18 cellular contexts compared by ENCODE assay signal in genomic region chr20:59677586-59677985, GRCh38.
DNase-seq lines count a peak whose midpoint lies in the region; ATAC-seq, FAIRE-seq and TF ChIP-seq lines count a peak whose summit lies in the region.
"Had no signal": no experiment of that assay in that cellular context is flagged by ENCODE, and none has a peak within 500 bp of the region (broad histone marks: within the 10 kb centered on the region; RNA-seq: fewer than 3 reads in every experiment).

No MANE protein-coding gene starts in this region.

- H3K27ac ChIP-seq in angular gyrus (ENCODE audit: low read depth, low read length), result peak overlapping the region; percentile 56
- H3K27ac ChIP-seq in cingulate gyrus (ENCODE audit: low read depth, low read length), result peak overlapping the region; percentile 51
- H3K27ac ChIP-seq in HepG2 (ENCODE audit: extremely low read length, insufficient read depth, low read length), result no peak overlapping the region
- H3K27ac ChIP-seq: HL-60 had no signal

- no peak for DNase-seq in glutamatergic neuron
- no peak for DNase-seq in HepG2 (ENCODE audit: low spot score)
- no peak for DNase-seq in type B pancreatic cell (ENCODE audit: extremely low spot score, unreplicated experiment)
- no peak for DNase-seq in CD14-positive monocyte (ENCODE audit: low spot score)
- DNase-seq in NCI-H1436 treated with DMSO at 0.1 percent for 48 hours (lab: John Stamatoyannopoulos, UW), result no peak
- DNase-seq: Caco-2; CD8-positive, alpha-beta memory T cell; DND-41; GDM1; IMR-90 had no signal

- CTCF ChIA-PET in HepG2 (lab: Yijun Ruan, JAX; ENCODE audit: low intra/inter-chr PET ratio, low total read pairs), result no interaction called here

- H3K27me3 ChIP-seq in HepG2 (ENCODE audit: control insufficient read depth in 1 of 2, insufficient read depth in 2 of 2, low read length in 2 of 2), result peaks cover 4 to 59% of the 10 kb centered on the region in 2 experiments; a peak in 4 of 5 replicates

- H3K4me1 Mint-ChIP-seq in glutamatergic neuron (ENCODE audit: low read depth, unreplicated experiment), result peaks cover 43% of the 10 kb centered on the region
- no peaks in the 10 kb centered on the region for H3K4me1 Mint-ChIP-seq in type B pancreatic cell (ENCODE audit: unreplicated experiment)
- H3K4me1 Mint-ChIP-seq in CD14-positive monocyte, result peaks cover 7% of the 10 kb centered on the region
- H3K4me1 Mint-ChIP-seq: B cell; CD8-positive, alpha-beta memory T cell had no signal

- peak overlapping the region; percentile 53 for H3K4me3 Mint-ChIP-seq in glutamatergic neuron (ENCODE audit: unreplicated experiment)
- no peak overlapping the region for H3K4me3 Mint-ChIP-seq in type B pancreatic cell
- no peak overlapping the region for H3K4me3 Mint-ChIP-seq in CD14-positive monocyte
- H3K4me3 Mint-ChIP-seq: B cell; CD8-positive, alpha-beta memory T cell had no signal

- in situ Hi-C loops in HepG2 (cut with HindIII; ENCODE audit: extremely low pct_ligation_motif_present, low pct_unique_long_range_greater_than_20kb), result no loop called here

- H3K36me3 ChIP-seq in HepG2 (replicated peaks in 1 of 2; ENCODE audit: control insufficient read depth in 1 of 2, insufficient read depth in 2 of 2, low read length in 2 of 2), result no peaks in the 10 kb centered on the region
- H3K36me3 ChIP-seq: HAP-1 had no signal

- H3K27me3 Mint-ChIP-seq in glutamatergic neuron (ENCODE audit: unreplicated experiment), result peaks cover 18% of the 10 kb centered on the region
- peaks cover 66% of the 10 kb centered on the region for H3K27me3 Mint-ChIP-seq in type B pancreatic cell
- H3K27me3 Mint-ChIP-seq in CD14-positive monocyte (ENCODE audit: low read depth in 3 of 3), result peaks cover 13 to 49% (median 34%) of the 10 kb centered on the region in 3 donors

- BruUV-seq in HepG2 (replicated peaks; lab: Mats Ljungman, UMichigan), result no TSS peak

- H3K4me1 ChIP-seq in HepG2 (ENCODE audit: insufficient read depth, low read length), result no peaks in the 10 kb centered on the region
- H3K4me1 ChIP-seq: Caco-2, HAP-1 had no signal

- no peak for TF ChIP-seq EP300 in HepG2 (IDR thresholded peaks at IDR 0.05; ENCODE audit: low read depth in 2 of 2, low read length in 2 of 2)
- no peak for TF ChIP-seq EP300 in HepG2 (CRISPR knock-in tag; IDR thresholded peaks at IDR 0.05; ENCODE audit: borderline replicate concordance)

- no peak for ATAC-seq in HepG2

- peaks cover 7% of the 10 kb centered on the region for H3K36me3 Mint-ChIP-seq in glutamatergic neuron (ENCODE audit: unreplicated experiment)
- H3K36me3 Mint-ChIP-seq in type B pancreatic cell, result no peaks in the 10 kb centered on the region
- H3K36me3 Mint-ChIP-seq in CD14-positive monocyte, result no peaks in the 10 kb centered on the region
- H3K36me3 Mint-ChIP-seq: CD8-positive, alpha-beta memory T cell had no signal

- H3K27ac Mint-ChIP-seq in glutamatergic neuron (ENCODE audit: unreplicated experiment) (peak overlapping the region; percentile 9), type B pancreatic cell (no peak overlapping the region), CD14-positive monocyte (no peak overlapping the region)
- H3K27ac Mint-ChIP-seq: B cell; CD8-positive, alpha-beta memory T cell had no signal

- intact Hi-C loops in HepG2 (cut with micrococcal nuclease; ENCODE audit: unreplicated experiment), result no loop called here
- intact Hi-C loops in CD14-positive monocyte (cut with micrococcal nuclease), result no loop called here

- H3K4me2 ChIP-seq in HepG2 (ENCODE audit: low read depth, low read length), result no peak overlapping the region

- H4K20me1 ChIP-seq in HepG2 (ENCODE audit: insufficient read depth, low read length), result no peaks in the 10 kb centered on the region

- H3K9me3 Mint-ChIP-seq in glutamatergic neuron (ENCODE audit: unreplicated experiment) (peaks cover 12% of the 10 kb centered on the region), type B pancreatic cell (no peaks in the 10 kb centered on the region), CD14-positive monocyte (peaks cover 0 to 9% (median 0%) of the 10 kb centered on the region in 7 donors)
- H3K9me3 Mint-ChIP-seq: CD8-positive, alpha-beta memory T cell had no signal

- H3K9ac ChIP-seq in HepG2 (ENCODE audit: insufficient read depth, low read depth, low read length), result no peak overlapping the region

- FAIRE-seq in HepG2 (lab: Jason Lieb, UNC), result no peak
- FAIRE-seq: A204.1, GM19239, H1 had no signal

- no peak overlapping the region for H2AFZ ChIP-seq in HepG2 (ENCODE audit: low read length)

- POLR2A ChIA-PET in HepG2 (lab: Yijun Ruan, JAX), result no interaction called here

- 6% methylated on average over 6 of the region's 6 CpGs for WGBS in HepG2 (ENCODE audit: low lambda C conversion rate)

- TF ChIP-seq POLR2A in HepG2 (IDR thresholded peaks at IDR 0.05; ENCODE audit: insufficient read depth in 1 of 2, low read depth in 2 of 2, low read length in 2 of 2), result no peak

- no peak overlapping the region for H3K4me3 ChIP-seq in HepG2 (replicated peaks in 1 of 3; ENCODE audit: insufficient read depth in 1 of 3, low read depth in 2 of 3, low read length in 3 of 3)
- H3K4me3 ChIP-seq: HAP-1 had no signal

- no peak for TF ChIP-seq RAD21 in HepG2 (CRISPR knock-in tag; IDR thresholded peaks at IDR 0.05)

- H3K9me3 ChIP-seq in HepG2 (ENCODE audit: low read length), result no peaks in the 10 kb centered on the region
- H3K9me3 ChIP-seq: Caco-2, HAP-1 had no signal

- no peaks in the 10 kb centered on the region for H3K79me2 ChIP-seq in HepG2 (ENCODE audit: insufficient read depth, low read length)

- TF ChIP-seq CTCF in glutamatergic neuron (IDR thresholded peaks at IDR 0.05; ENCODE audit: partially characterized antibody, unreplicated experiment) (no peak), HepG2 (CRISPR knock-in tag; IDR thresholded peaks at IDR 0.05) (no peak), type B pancreatic cell (conservative IDR thresholded peaks at IDR 0.05) (no peak), CD14-positive monocyte (IDR thresholded peaks at IDR 0.05) (no peak)

TF ChIP-seq in HepG2, 621 proteins besides CTCF, POLR2A, EP300 and RAD21:
- TF ChIP-seq TRAFD1 (CRISPR knock-in tag; IDR thresholded peaks at IDR 0.05; ENCODE audit: borderline replicate concordance) (no peak), SUZ12 (IDR thresholded peaks at IDR 0.05; ENCODE audit: low read depth, low read length) (no peak), PHF20 (CRISPR knock-in tag; IDR thresholded peaks at IDR 0.05) (no peak), MYC (CRISPR knock-in tag; IDR thresholded peaks at IDR 0.05; ENCODE audit: borderline replicate concordance) (no peak), ZNF550 (CRISPR knock-in tag; IDR thresholded peaks at IDR 0.05; ENCODE audit: borderline replicate concordance) (no peak), E2F5 (CRISPR knock-in tag; conservative IDR thresholded peaks at IDR 0.05) (no peak)
